Comparison of ENCODE assay signal across 18 cellular contexts in genomic region chr5:79653843-79654242, GRCh38.
"Had no signal": no experiment of that assay in that cellular context is flagged by ENCODE, and none has a peak within 500 bp of the region (broad histone marks: within the 10 kb centered on the region; RNA-seq: fewer than 3 reads in every experiment).

No MANE protein-coding gene starts in this region.

- ATAC-seq: foreskin keratinocyte; left lobe of liver; mucosa of descending colon; naive thymus-derived CD8-positive, alpha-beta T cell; right cardiac atrium; stimulated activated effector memory CD8-positive, alpha-beta T cell treated with anti-CD3 and anti-CD28 coated beads, Interleukin-12 subunit alpha, Interleukin-12 subunit beta, amount 100 ng/mL, for 72 hours; stimulated activated naive CD8-positive, alpha-beta T cell treated with anti-CD3 and anti-CD28 coated beads, Interleukin-15, Interleukin-2, amounts not matched to agents 100 U/mL and 50 U/mL, for 24 hours had no signal

- H3K4me3 Mint-ChIP-seq: endodermal cell; naive thymus-derived CD8-positive, alpha-beta T cell; neural crest cell; stimulated activated effector memory CD8-positive, alpha-beta T cell treated with anti-CD3 and anti-CD28 coated beads, Interleukin-12 subunit alpha, Interleukin-12 subunit beta, amount 100 ng/mL, for 72 hours; type B pancreatic cell had no signal

- H3K9me3 Mint-ChIP-seq: endodermal cell; naive thymus-derived CD8-positive, alpha-beta T cell; neural crest cell; stimulated activated effector memory CD8-positive, alpha-beta T cell treated with anti-CD3 and anti-CD28 coated beads, Interleukin-12 subunit alpha, Interleukin-12 subunit beta, amount 100 ng/mL, for 72 hours; type B pancreatic cell had no signal

- H3K4me1 Mint-ChIP-seq: endodermal cell; naive thymus-derived CD8-positive, alpha-beta T cell; neural crest cell; stimulated activated effector memory CD8-positive, alpha-beta T cell treated with anti-CD3 and anti-CD28 coated beads, Interleukin-12 subunit alpha, Interleukin-12 subunit beta, amount 100 ng/mL, for 72 hours had no signal

- H3K27me3 Mint-ChIP-seq: naive thymus-derived CD8-positive, alpha-beta T cell; type B pancreatic cell had no signal

- H3K27ac Mint-ChIP-seq: endodermal cell; naive thymus-derived CD8-positive, alpha-beta T cell; stimulated activated effector memory CD8-positive, alpha-beta T cell treated with anti-CD3 and anti-CD28 coated beads, Interleukin-12 subunit alpha, Interleukin-12 subunit beta, amount 100 ng/mL, for 72 hours; type B pancreatic cell had no signal

- DNase-seq: effector CD4-positive, alpha-beta T cell; endodermal cell; erythroblast; foreskin keratinocyte; head of caudate nucleus; mammary epithelial cell; mucosa of descending colon; naive thymus-derived CD8-positive, alpha-beta T cell; posterior cingulate gyrus; right cardiac atrium; stimulated activated CD4-positive, alpha-beta T cell treated with anti-CD3 and anti-CD28 coated beads, Interleukin-4, amount 100 ng/mL, for 1 hour; stimulated activated CD8-positive, alpha-beta memory T cell treated with anti-CD3 and anti-CD28 coated beads, Interleukin-4, amount 100 ng/mL, for 48 hours; stimulated activated naive CD8-positive, alpha-beta T cell treated with anti-CD3 and anti-CD28 coated beads, Interleukin-15, Interleukin-2, amounts not matched to agents 100 U/mL and 50 U/mL, for 24 hours; thyroid gland had no signal
